Comparison of ENCODE assay signal across 21 cellular contexts in the genomic region with DNA sequence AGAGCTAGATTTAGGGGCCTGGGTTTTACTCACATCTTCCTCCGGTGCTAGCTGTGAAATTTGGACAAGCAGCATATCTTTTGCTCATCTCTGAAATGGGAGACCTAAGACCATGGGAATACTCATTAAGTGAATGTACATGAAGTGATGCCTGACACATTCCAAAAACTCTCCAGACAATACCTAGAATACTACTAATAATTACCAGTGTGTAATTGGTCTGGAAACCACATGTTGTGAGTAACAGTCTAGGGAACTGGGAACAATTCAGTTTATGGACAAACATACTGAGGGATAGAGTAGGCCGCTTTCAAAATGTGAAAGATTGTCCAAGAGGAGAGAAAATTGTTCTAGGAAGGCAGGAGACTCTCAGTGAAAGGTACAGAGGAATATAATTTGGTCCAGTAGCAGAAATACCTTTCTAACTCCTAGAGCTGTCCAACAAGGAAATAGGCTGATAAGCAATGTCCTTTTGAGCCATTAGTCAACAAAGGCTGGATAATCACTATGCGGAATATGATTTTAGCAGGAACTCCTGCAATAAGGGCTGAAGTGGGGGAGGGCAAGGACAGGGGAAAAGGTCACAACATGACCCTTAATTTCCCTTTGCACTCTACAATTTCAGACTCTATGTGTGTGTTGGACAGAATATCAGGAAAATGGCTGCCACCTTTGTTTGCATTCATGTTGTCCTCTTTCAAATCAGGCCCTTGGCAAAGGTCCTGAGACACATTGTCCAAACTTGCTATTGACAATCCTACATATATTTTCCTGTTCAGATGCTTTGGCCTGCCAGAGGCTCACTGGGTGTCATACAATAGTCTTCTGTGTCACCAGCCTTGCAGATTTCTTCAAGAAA.
DNase-seq lines count a peak whose midpoint lies in the region; ATAC-seq and TF ChIP-seq lines count a peak whose summit lies in the region.
"Had no signal": no experiment of that assay in that cellular context is flagged by ENCODE, and none has a peak within 500 bp of the region (broad histone marks: within the 10 kb centered on the region; RNA-seq: fewer than 3 reads in every experiment).

No MANE protein-coding gene starts in this region.

- no peaks in the 10 kb centered on the region for H3K9me3 ChIP-seq in trophoblast cell (ENCODE audit: insufficient read depth, low read depth, low read length)
- H3K9me3 ChIP-seq: SJSA1 had no signal

- WGBS in trophoblast cell (ENCODE audit: extremely low coverage, insufficient coverage, insufficient read length): no CpG with 5 or more reads among the region's 3 CpGs

- H2AK5ac ChIP-seq in trophoblast cell (ENCODE audit: low read length): no peak overlapping the region

- H3K4ac ChIP-seq in trophoblast cell (ENCODE audit: low read depth, low read length): no peak overlapping the region

- no peaks in the 10 kb centered on the region for H3K79me1 ChIP-seq in trophoblast cell (ENCODE audit: low read length)

- no peak overlapping the region for H3K4me3 Mint-ChIP-seq in HFFc6
- H3K4me3 Mint-ChIP-seq: CD8-positive, alpha-beta memory T cell; H9 had no signal

- H3K4me2 ChIP-seq in trophoblast cell (ENCODE audit: low read length): no peak overlapping the region
- H3K4me2 ChIP-seq: BLaER1 treated with 17β-estradiol and CSF1 and Interleukin-3, amounts not matched to agents 10 nM and 100 nM had no signal

- intact Hi-C loops in dorsolateral prefrontal cortex (cut with DNase I): no loop called here

- TF ChIP-seq CTCF in C4-2B (conservative IDR thresholded peaks at IDR 0.05): no peak
- TF ChIP-seq CTCF in HFFc6 (IDR thresholded peaks at IDR 0.05): no peak
- no peak for TF ChIP-seq CTCF in dorsolateral prefrontal cortex (IDR thresholded peaks at IDR 0.05 in 54 of 56, conservative IDR thresholded peaks at IDR 0.05 in 2 of 56; ENCODE audit: low read depth in 1 of 56, partially characterized antibody in 56 of 56)

- H3K4me1 Mint-ChIP-seq in HFFc6 (ENCODE audit: low read depth): peaks cover 18% of the 10 kb centered on the region

- no peak overlapping the region for H3K18ac ChIP-seq in trophoblast cell (ENCODE audit: low read length)

- H3K79me2 ChIP-seq in trophoblast cell (ENCODE audit: control insufficient read depth, insufficient read depth, low read length, poor library complexity): no peaks in the 10 kb centered on the region

- no peak overlapping the region for H4K91ac ChIP-seq in trophoblast cell (ENCODE audit: low read depth, low read length)

- H2BK120ac ChIP-seq in trophoblast cell (ENCODE audit: insufficient read depth, low read length, poor library complexity): no peak overlapping the region

- H2AFZ ChIP-seq in trophoblast cell (ENCODE audit: insufficient read depth, low read length, poor library complexity): no peak overlapping the region
- H2AFZ ChIP-seq: GM23248 had no signal

- H3K27me3 Mint-ChIP-seq in HFFc6 (ENCODE audit: insufficient read depth): no peaks in the 10 kb centered on the region

- H3K27ac ChIP-seq in C4-2B: peak overlapping the region; percentile 39; the same call in 1 of the 2 replicates
- H3K27ac ChIP-seq in dorsolateral prefrontal cortex: peak overlapping the region in 37 of 59 donors; percentile 1 to 80 (median 44)
- no peak overlapping the region for H3K27ac ChIP-seq in trophoblast cell (ENCODE audit: low read depth, low read length)
- H3K27ac ChIP-seq: BLaER1 treated with 17β-estradiol and CSF1 and Interleukin-3, amounts not matched to agents 10 nM and 100 nM; GM23248; SJSA1 had no signal

- H2BK12ac ChIP-seq in trophoblast cell (ENCODE audit: low read length): no peak overlapping the region

- peaks cover 9% of the 10 kb centered on the region; the same call in 1 of the 2 replicates for H3K36me3 Mint-ChIP-seq in HFFc6 (ENCODE audit: low read depth)

- H3K4me1 ChIP-seq in trophoblast cell (ENCODE audit: control insufficient read depth in 1 of 2, insufficient read depth in 2 of 2, low read length in 2 of 2): no peaks in the 10 kb centered on the region
- H3K4me1 ChIP-seq: BLaER1 treated with 17β-estradiol and CSF1 and Interleukin-3, amounts not matched to agents 10 nM and 100 nM; SJSA1 had no signal

- H3K27me3 ChIP-seq in dorsolateral prefrontal cortex: no peaks in the 10 kb centered on the region
- no peaks in the 10 kb centered on the region for H3K27me3 ChIP-seq in trophoblast cell (ENCODE audit: insufficient read depth, low read length)
- H3K27me3 ChIP-seq: BLaER1 treated with 17β-estradiol and CSF1 and Interleukin-3, amounts not matched to agents 10 nM and 100 nM; SJSA1 had no signal

- H3K36me3 ChIP-seq in trophoblast cell (ENCODE audit: control insufficient read depth in 1 of 2, insufficient read depth in 2 of 2, low read length in 2 of 2): no peaks in the 10 kb centered on the region
- H3K36me3 ChIP-seq: BLaER1 treated with 17β-estradiol and CSF1 and Interleukin-3, amounts not matched to agents 10 nM and 100 nM; SJSA1 had no signal

- H3K9ac ChIP-seq in trophoblast cell (ENCODE audit: low read length): no peak overlapping the region
- H3K9ac ChIP-seq: BLaER1 treated with 17β-estradiol and CSF1 and Interleukin-3, amounts not matched to agents 10 nM and 100 nM; GM23248 had no signal

- H3K4me3 ChIP-seq in dorsolateral prefrontal cortex: no peak overlapping the region
- H3K4me3 ChIP-seq in trophoblast cell (ENCODE audit: low read depth, low read length): no peak overlapping the region
- H3K4me3 ChIP-seq: BLaER1 treated with 17β-estradiol and CSF1 and Interleukin-3, amounts not matched to agents 10 nM and 100 nM; GM23248; SJSA1 had no signal

- DNase-seq in HFFc6 (peak; percentile 5), dorsolateral prefrontal cortex (no peak), trophoblast cell (peak; percentile 20 to 74), occipital lobe (lab: John Stamatoyannopoulos, UW) (no peak)
- DNase-seq: Calu3; CD8-positive, alpha-beta memory T cell; GM23248; H9; IMR-90; MV-4-11; NCI-H1105 treated with DMSO at 0.1 percent for 48 hours; NCI-H2029 treated with DMSO at 0.1 percent for 48 hours; NCI-H2171; NCI-H446; NCI-H526 had no signal

- no peak overlapping the region for H3K14ac ChIP-seq in trophoblast cell (ENCODE audit: low read length)

- no peak overlapping the region for H4K12ac ChIP-seq in trophoblast cell (ENCODE audit: low read depth, low read length)

- ATAC-seq in GM21528 (IDR thresholded peaks at IDR 0.05; ENCODE audit: low FRiP score, unreplicated experiment) (no peak), HG03378 (IDR thresholded peaks at IDR 0.05; ENCODE audit: unreplicated experiment) (no peak)
- ATAC-seq: Right ventricle myocardium inferior had no signal

- H3K9me3 Mint-ChIP-seq in HFFc6: no peaks in the 10 kb centered on the region
- H3K9me3 Mint-ChIP-seq: H9 had no signal

- H2BK5ac ChIP-seq in trophoblast cell (ENCODE audit: low read depth, low read length, poor library complexity): no peak overlapping the region

- no peak overlapping the region for H3K27ac Mint-ChIP-seq in HFFc6
- H3K27ac Mint-ChIP-seq: CD8-positive, alpha-beta memory T cell; H9 had no signal

- H4K8ac ChIP-seq in trophoblast cell (ENCODE audit: low read depth, low read length): no peak overlapping the region

- no peak overlapping the region for H3K23ac ChIP-seq in trophoblast cell (ENCODE audit: low read length)

Comparison
In these comparisons a context has a peak if more than half of its experiments do, and no peak if none do; other contexts are left out.
1. DNase-seq: peak in HFFc6 (single experiment) and trophoblast cell (2 of 2); none in dorsolateral prefrontal cortex (0 of 10) and occipital lobe (single experiment).